Comparison of ENCODE assay signal across 8 cellular contexts in genomic region chr7:3042861-3043489, GRCh38. TPM values are rescaled to one million over a fixed set of nuclear protein-coding genes. Genes with fewer than 3 reads are reported as not detected.
DNase-seq lines count a peak whose midpoint lies in the region; ATAC-seq and TF ChIP-seq lines count a peak whose summit lies in the region.

No MANE protein-coding gene starts in this region.

- CTCF ChIA-PET in T-cell (lab: Charles Lee), result interaction anchor here (0.6 to 1.1 kb wide), 3 partner anchors 11 to 26 kb away, joined by 3 read pairs; no protein-coding TSS in a partner anchor

- POLR2A ChIA-PET in T-cell (lab: Charles Lee), result no interaction called here

- peak overlapping the region; percentile 89 to 93 for H3K27ac Mint-ChIP-seq in T-cell
- no peak overlapping the region for H3K27ac Mint-ChIP-seq in chondrocyte (ENCODE audit: unreplicated experiment)

- peak; percentile 21 to 70 (median 46) for DNase-seq in T-cell
- DNase-seq in chondrocyte (ENCODE audit: low spot score), result no peak
- DNase-seq in stimulated activated CD4-positive, alpha-beta T cell treated with anti-CD3 and anti-CD28 coated beads, Interleukin-12 subunit alpha, Interleukin-12 subunit beta, amount 100 ng/mL, for 24 hours (ENCODE audit: low read depth in 2 of 2), result peak; percentile 49 to 66
- no peak for DNase-seq in posterior vena cava (ENCODE audit: low spot score)
- no peak for DNase-seq in NCI-H748 (lab: John Stamatoyannopoulos, UW; ENCODE audit: unreplicated experiment)
- DNase-seq in middle frontal gyrus (ENCODE audit: extremely low spot score, low spot score), result no peak

- TF ChIP-seq CTCF in chondrocyte (IDR thresholded peaks at IDR 0.05), result no peak

- intact Hi-C loops in posterior vena cava (cut with DNase I), result no loop called here

- H3K36me3 Mint-ChIP-seq in T-cell (peaks cover 25% of the 10 kb centered on the region), chondrocyte (ENCODE audit: low read depth) (no peaks in the 10 kb centered on the region)

- H3K4me1 Mint-ChIP-seq in T-cell, result peaks cover 49 to 67% (median 57%) of the 10 kb centered on the region in 3 donors
- peaks cover 3% of the 10 kb centered on the region for H3K4me1 Mint-ChIP-seq in chondrocyte (ENCODE audit: low read depth)

- H3K9me3 Mint-ChIP-seq in T-cell, result no peaks in the 10 kb centered on the region
- no peaks in the 10 kb centered on the region for H3K9me3 Mint-ChIP-seq in chondrocyte (ENCODE audit: low read depth)

- H3K4me3 Mint-ChIP-seq in T-cell (peak overlapping the region; percentile 91 to 93 (median 92)), chondrocyte (ENCODE audit: unreplicated experiment) (peak overlapping the region; percentile 44)

- ATAC-seq in GM18498 (IDR thresholded peaks at IDR 0.05; ENCODE audit: unreplicated experiment), result peak; percentile 72
- peak; percentile 76 for ATAC-seq in HG02759 (IDR thresholded peaks at IDR 0.05; ENCODE audit: unreplicated experiment)
- peak; percentile 72 to 86 (median 80) for ATAC-seq in T-cell (replicated peaks in 1 of 4)

- no peaks in the 10 kb centered on the region for H3K27me3 Mint-ChIP-seq in T-cell
- H3K27me3 Mint-ChIP-seq in chondrocyte (ENCODE audit: low read depth), result no peaks in the 10 kb centered on the region

RNA-seq across cellular contexts. Expression of gene CARD11, which starts 0.7 kb away (rescaled TPM):
- total RNA-seq in T-cell, result 100 to 1,000 TPM; 105 to 142 (median 132) TPM
- 0.39 to 1.8 TPM (median 1.7 TPM) in 3 replicates for total RNA-seq in chondrocyte
- total RNA-seq in posterior vena cava, result 1 to 10 TPM in 1 of 2 donors, under 1 TPM in 1; 0.86 to 1.9 TPM

Comparison
In these comparisons a context has a peak if more than half of its experiments do, and no peak if none do; other contexts are left out.
1. DNase-seq: peak in T-cell (34 of 34) and stimulated activated CD4-positive, alpha-beta T cell treated with anti-CD3 and anti-CD28 coated beads, Interleukin-12 subunit alpha, Interleukin-12 subunit beta, amount 100 ng/mL, for 24 hours (2 of 2); none in chondrocyte (single experiment), posterior vena cava (single experiment), NCI-H748 (single experiment) and middle frontal gyrus (single experiment).
2. RNA of gene CARD11, which starts 0.7 kb away (total RNA-seq): 105 to 142 TPM in T-cell; 0.86 to 1.9 TPM in posterior vena cava and 0.39 to 1.8 TPM in chondrocyte; every median in the first group is over 10 times any median in the second.
3. Peak in every context shown above with its lines, with median percentiles within 50 percentile points of each other: ATAC-seq.